Comparison of ENCODE assay signal across 10 cellular contexts in the genomic region with DNA sequence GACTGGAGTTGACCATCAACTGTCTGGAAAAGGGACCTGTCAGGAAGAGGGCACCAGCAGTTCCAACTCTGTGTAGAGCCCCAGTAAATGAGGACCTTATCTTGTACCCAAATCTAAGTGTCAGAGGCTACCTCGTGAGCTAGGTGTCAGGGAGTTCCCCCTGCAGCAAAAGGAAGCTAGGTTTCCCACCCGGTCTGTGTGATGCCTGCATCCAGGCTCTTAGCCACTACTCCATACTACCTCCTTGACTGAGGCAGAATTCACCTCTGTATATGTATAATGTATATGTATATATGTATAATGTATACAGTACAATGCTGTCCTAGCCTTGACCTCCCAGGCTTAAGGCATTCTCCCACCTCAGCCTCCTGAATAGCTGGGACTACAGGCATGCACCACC. TPM values are rescaled to one million over a fixed set of nuclear protein-coding genes. Genes with fewer than 3 reads are reported as not detected.
DNase-seq lines count a peak whose midpoint lies in the region; ATAC-seq and TF ChIP-seq lines count a peak whose summit lies in the region.
"Had no signal": no experiment of that assay in that cellular context is flagged by ENCODE, and none has a peak within 500 bp of the region (broad histone marks: within the 10 kb centered on the region; RNA-seq: fewer than 3 reads in every experiment).

No MANE protein-coding gene starts in this region.

- peaks cover 27 to 78% (median 56%) of the 10 kb centered on the region in 10 experiments for H3K4me1 ChIP-seq in BLaER1 treated with 17β-estradiol and CSF1 and Interleukin-3, amounts not matched to agents 10 nM and 100 nM

- in situ Hi-C loops in brain microvascular endothelial cell (cut with HindIII; ENCODE audit: low pct_ligation_motif_present, low sequenced_read_pairs), result loop anchor here (10.0 kb wide), 1 partner anchor 89 kb away; no protein-coding TSS in a partner anchor

- no peaks in the 10 kb centered on the region for H3K9me3 ChIP-seq in BLaER1 treated with 17β-estradiol and CSF1 and Interleukin-3, amounts not matched to agents 10 nM and 100 nM (replicated peaks in 1 of 11)

- TF ChIP-seq CTCF in brain microvascular endothelial cell (IDR thresholded peaks at IDR 0.05; ENCODE audit: low read depth, low read length, missing control alignments) (no peak), nephron progenitor cell (IDR thresholded peaks at IDR 0.05) (no peak)

- H3K27ac ChIP-seq in BLaER1 treated with 17β-estradiol and CSF1 and Interleukin-3, amounts not matched to agents 10 nM and 100 nM, result peak overlapping the region in 5 of 11 experiments; percentile 15 to 95 (median 57); a peak in 10 of 22 replicates
- no peak overlapping the region for H3K27ac ChIP-seq in brain microvascular endothelial cell

- H3K36me3 Mint-ChIP-seq in IgD-negative memory B cell, result no peaks in the 10 kb centered on the region
- H3K36me3 Mint-ChIP-seq in nephron progenitor cell (ENCODE audit: low read depth), result no peaks in the 10 kb centered on the region

- no peaks in the 10 kb centered on the region for H3K9me3 Mint-ChIP-seq in IgD-negative memory B cell
- H3K9me3 Mint-ChIP-seq in nephron progenitor cell, result no peaks in the 10 kb centered on the region

- H3K4me1 Mint-ChIP-seq in IgD-negative memory B cell, result peaks cover 1 to 9% (median 6%) of the 10 kb centered on the region in 3 donors
- no peaks in the 10 kb centered on the region for H3K4me1 Mint-ChIP-seq in nephron progenitor cell

- no peaks in the 10 kb centered on the region for H4K20me1 ChIP-seq in BLaER1 treated with 17β-estradiol and CSF1 and Interleukin-3, amounts not matched to agents 10 nM and 100 nM

- peak overlapping the region in 10 of 11 experiments; percentile 22 to 61 (median 45); a peak in 13 of 22 replicates for H3K9ac ChIP-seq in BLaER1 treated with 17β-estradiol and CSF1 and Interleukin-3, amounts not matched to agents 10 nM and 100 nM

- no peaks in the 10 kb centered on the region for H3K27me3 ChIP-seq in BLaER1 treated with 17β-estradiol and CSF1 and Interleukin-3, amounts not matched to agents 10 nM and 100 nM
- no peaks in the 10 kb centered on the region for H3K27me3 ChIP-seq in brain microvascular endothelial cell (replicated peaks)

- no peaks in the 10 kb centered on the region for H3K36me3 ChIP-seq in BLaER1 treated with 17β-estradiol and CSF1 and Interleukin-3, amounts not matched to agents 10 nM and 100 nM
- no peaks in the 10 kb centered on the region for H3K36me3 ChIP-seq in brain microvascular endothelial cell (replicated peaks)

- H3K27me3 Mint-ChIP-seq in IgD-negative memory B cell (peaks cover 6% of the 10 kb centered on the region), nephron progenitor cell (ENCODE audit: low read depth, poor library complexity) (peaks cover 33% of the 10 kb centered on the region)

- DNase-seq in brain microvascular endothelial cell (no peak), nephron progenitor cell (no peak), hypothalamus (lab: John Stamatoyannopoulos, UW) (no peak), pons (ENCODE audit: low spot score) (no peak)
- DNase-seq: SHP77 treated with DMSO at 0.1 percent for 48 hours had no signal

- peak overlapping the region in 5 of 10 experiments; percentile 27 to 59 (median 40); a peak in 8 of 20 replicates for H3K4me3 ChIP-seq in BLaER1 treated with 17β-estradiol and CSF1 and Interleukin-3, amounts not matched to agents 10 nM and 100 nM
- H3K4me3 ChIP-seq in brain microvascular endothelial cell (ENCODE audit: low read depth, low read length), result peak overlapping the region; percentile 37

- peak overlapping the region; percentile 57 to 89 (median 75) for H3K4me2 ChIP-seq in BLaER1 treated with 17β-estradiol and CSF1 and Interleukin-3, amounts not matched to agents 10 nM and 100 nM

- H3K27ac Mint-ChIP-seq in IgD-negative memory B cell, result no peak overlapping the region
- H3K27ac Mint-ChIP-seq in nephron progenitor cell, result no peak overlapping the region

- peak overlapping the region in 3 of 4 donors; percentile 18 to 89 (median 55) for H3K4me3 Mint-ChIP-seq in IgD-negative memory B cell
- peak overlapping the region; percentile 52 for H3K4me3 Mint-ChIP-seq in nephron progenitor cell

- ATAC-seq in HG03442 (IDR thresholded peaks at IDR 0.05; ENCODE audit: unreplicated experiment) (no peak), HG02642 (IDR thresholded peaks at IDR 0.05; ENCODE audit: poor library complexity, unreplicated experiment) (no peak)

RNA-seq across cellular contexts. Expression of gene LUZP1, which starts 15.5 kb away (rescaled TPM):
- 13.2 TPM for polyA plus RNA-seq in IgD-negative memory B cell

RNA-seq across cellular contexts. Expression of gene HTR1D, which starts 33.1 kb away (rescaled TPM):
- not detected for polyA plus RNA-seq in IgD-negative memory B cell
- polyA plus RNA-seq: liver had no signal
